22 cellular contexts compared by ENCODE assay signal in the genomic region with DNA sequence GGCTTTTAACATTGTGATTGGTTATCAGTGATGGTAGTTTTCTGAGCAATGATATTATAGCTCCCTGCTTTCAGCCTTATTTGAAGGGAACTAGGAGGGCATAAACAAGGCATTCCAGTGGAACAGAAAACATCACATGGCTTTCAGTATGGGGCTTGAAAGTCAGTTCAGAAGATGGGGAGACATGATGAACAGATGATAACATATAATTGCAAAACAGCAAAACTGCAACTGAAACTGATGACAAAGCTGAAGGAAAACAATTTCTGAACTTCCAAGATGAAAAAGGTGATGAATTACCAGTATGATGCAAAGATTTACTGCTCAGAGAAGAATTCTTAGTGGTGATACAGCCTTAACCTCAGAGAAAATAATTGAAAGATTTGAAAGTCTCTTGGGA.
DNase-seq lines count a peak whose midpoint lies in the region; FAIRE-seq and TF ChIP-seq lines count a peak whose summit lies in the region.
"Had no signal": no experiment of that assay in that cellular context is flagged by ENCODE, and none has a peak within 500 bp of the region (broad histone marks: within the 10 kb centered on the region; RNA-seq: fewer than 3 reads in every experiment).

No MANE protein-coding gene starts in this region.

- DNase-seq in GM23248: peak; percentile 16
- DNase-seq in LHCN-M2 (ENCODE audit: low read depth): peak; percentile 21
- peak; percentile 24 for DNase-seq in epithelial cell of esophagus (ENCODE audit: low read depth)
- no peak for DNase-seq in mesothelial cell of epicardium (ENCODE audit: low spot score in 2 of 2, unreplicated experiment in 2 of 2)
- DNase-seq in activated gamma-delta T cell (lab: John Stamatoyannopoulos, UW): no peak
- DNase-seq in activated naive CD4-positive, alpha-beta T cell treated with anti-CD3 and anti-CD28 coated beads, Interleukin-2, amount 10 ng/mL, durations not matched to agents 7 days and 5 days: no peak
- no peak for DNase-seq in D721Med (ENCODE audit: insufficient read length, low spot score)
- DNase-seq: AML-193; CD4-positive, alpha-beta T cell; DMS53; GOT3; HCEC 1CT; Kasumi-1; NCI-H1092; NCI-H1436; NCI-H187; NCI-H2081 treated with DMSO at 0.1 percent for 48 hours; NCI-H2171; NCI-H226; NCI-H510A; SHP77 treated with DMSO at 0.1 percent for 48 hours had no signal

- no peak overlapping the region for H3K27ac ChIP-seq in GM23248
- H3K27ac ChIP-seq: BLaER1 treated with 17β-estradiol and CSF1 and Interleukin-3, amounts not matched to agents 10 nM and 100 nM had no signal

- no peak overlapping the region for H2AFZ ChIP-seq in GM23248

- H3F3A ChIP-seq in GM23248 (ENCODE audit: insufficient read depth): peaks cover 10% of the 10 kb centered on the region

- peak overlapping the region; percentile 1 for H3K27ac Mint-ChIP-seq in mesothelial cell of epicardium
- no peak overlapping the region for H3K27ac Mint-ChIP-seq in activated naive CD4-positive, alpha-beta T cell treated with anti-CD3 and anti-CD28 coated beads, Interleukin-2, amount 10 ng/mL, durations not matched to agents 7 days and 5 days
- H3K27ac Mint-ChIP-seq: CD4-positive, alpha-beta T cell had no signal

- H3K4me1 ChIP-seq in GM23248 (ENCODE audit: insufficient read depth): peaks cover 22% of the 10 kb centered on the region

- H3K79me2 ChIP-seq in GM23248 (ENCODE audit: insufficient read depth): no peaks in the 10 kb centered on the region

- H4K20me1 ChIP-seq in GM23248 (ENCODE audit: insufficient read depth): no peaks in the 10 kb centered on the region
- H4K20me1 ChIP-seq: BLaER1 treated with 17β-estradiol and CSF1 and Interleukin-3, amounts not matched to agents 10 nM and 100 nM had no signal

- no peak for FAIRE-seq in D721Med (lab: Jason Lieb, UNC)

- H3K9ac ChIP-seq in GM23248: no peak overlapping the region
- H3K9ac ChIP-seq: BLaER1 treated with 17β-estradiol and CSF1 and Interleukin-3, amounts not matched to agents 10 nM and 100 nM had no signal

- H3K9me2 ChIP-seq in GM23248 (ENCODE audit: insufficient read depth): no peaks in the 10 kb centered on the region

- H3K4me3 ChIP-seq in GM23248 (no peak overlapping the region), epithelial cell of esophagus (ENCODE audit: low read length) (no peak overlapping the region)
- H3K4me3 ChIP-seq: BLaER1 treated with 17β-estradiol and CSF1 and Interleukin-3, amounts not matched to agents 10 nM and 100 nM had no signal

- CTCF ChIA-PET in activated naive CD4-positive, alpha-beta T cell treated with anti-CD3 and anti-CD28 coated beads, Interleukin-2, amount 10 ng/mL, durations not matched to agents 7 days and 5 days (lab: Charles Lee): no interaction called here

- H3K9me3 ChIP-seq in GM23248 (ENCODE audit: low read depth): no peaks in the 10 kb centered on the region
- H3K9me3 ChIP-seq: BLaER1 treated with 17β-estradiol and CSF1 and Interleukin-3, amounts not matched to agents 10 nM and 100 nM had no signal

- H3K4me1 Mint-ChIP-seq in mesothelial cell of epicardium: peaks cover 42% of the 10 kb centered on the region
- no peaks in the 10 kb centered on the region for H3K4me1 Mint-ChIP-seq in activated naive CD4-positive, alpha-beta T cell treated with anti-CD3 and anti-CD28 coated beads, Interleukin-2, amount 10 ng/mL, durations not matched to agents 7 days and 5 days

- no peaks in the 10 kb centered on the region for H3K36me3 ChIP-seq in GM23248 (ENCODE audit: low read depth)
- H3K36me3 ChIP-seq: BLaER1 treated with 17β-estradiol and CSF1 and Interleukin-3, amounts not matched to agents 10 nM and 100 nM had no signal

- no peaks in the 10 kb centered on the region for H3K27me3 ChIP-seq in GM23248 (replicated peaks; ENCODE audit: insufficient read depth)
- H3K27me3 ChIP-seq: BLaER1 treated with 17β-estradiol and CSF1 and Interleukin-3, amounts not matched to agents 10 nM and 100 nM had no signal

- H3K9me3 Mint-ChIP-seq in mesothelial cell of epicardium: no peaks in the 10 kb centered on the region
- H3K9me3 Mint-ChIP-seq in activated naive CD4-positive, alpha-beta T cell treated with anti-CD3 and anti-CD28 coated beads, Interleukin-2, amount 10 ng/mL, durations not matched to agents 7 days and 5 days: peaks cover 5% of the 10 kb centered on the region
- H3K9me3 Mint-ChIP-seq: CD4-positive, alpha-beta T cell had no signal

- TF ChIP-seq CTCF in epithelial cell of esophagus (IDR thresholded peaks at IDR 0.05; ENCODE audit: insufficient read depth, low read depth, low read length, missing control alignments) (no peak), mesothelial cell of epicardium (IDR thresholded peaks at IDR 0.05; ENCODE audit: unreplicated experiment) (no peak), D721Med (IDR thresholded peaks at IDR 0.05; ENCODE audit: insufficient read depth, missing control alignments) (no peak)

- peak overlapping the region; percentile 94 for H3K4me2 ChIP-seq in GM23248 (ENCODE audit: unreplicated experiment)
- H3K4me2 ChIP-seq: BLaER1 treated with 17β-estradiol and CSF1 and Interleukin-3, amounts not matched to agents 10 nM and 100 nM had no signal

- no peak overlapping the region for H3K4me3 Mint-ChIP-seq in mesothelial cell of epicardium
- no peak overlapping the region for H3K4me3 Mint-ChIP-seq in activated naive CD4-positive, alpha-beta T cell treated with anti-CD3 and anti-CD28 coated beads, Interleukin-2, amount 10 ng/mL, durations not matched to agents 7 days and 5 days
- H3K4me3 Mint-ChIP-seq: CD4-positive, alpha-beta T cell had no signal

- H3K36me3 Mint-ChIP-seq in mesothelial cell of epicardium: no peaks in the 10 kb centered on the region
- H3K36me3 Mint-ChIP-seq in activated naive CD4-positive, alpha-beta T cell treated with anti-CD3 and anti-CD28 coated beads, Interleukin-2, amount 10 ng/mL, durations not matched to agents 7 days and 5 days: no peaks in the 10 kb centered on the region

- in situ Hi-C loops in GM23248 (cut with MboI): no loop called here

- H3K27me3 Mint-ChIP-seq in mesothelial cell of epicardium (ENCODE audit: low read depth): no peaks in the 10 kb centered on the region
- no peaks in the 10 kb centered on the region for H3K27me3 Mint-ChIP-seq in activated naive CD4-positive, alpha-beta T cell treated with anti-CD3 and anti-CD28 coated beads, Interleukin-2, amount 10 ng/mL, durations not matched to agents 7 days and 5 days
- H3K27me3 Mint-ChIP-seq: CD4-positive, alpha-beta T cell had no signal

Comparison
In these comparisons a context has a peak if more than half of its experiments do, and no peak if none do; other contexts are left out.
1. DNase-seq: peak in GM23248 (single experiment), LHCN-M2 (single experiment) and epithelial cell of esophagus (single experiment); none in mesothelial cell of epicardium (0 of 2), activated gamma-delta T cell (single experiment), activated naive CD4-positive, alpha-beta T cell treated with anti-CD3 and anti-CD28 coated beads, Interleukin-2, amount 10 ng/mL, durations not matched to agents 7 days and 5 days (single experiment) and D721Med (single experiment).